Comparison of ENCODE assay signal across 8 cellular contexts in the genomic region with DNA sequence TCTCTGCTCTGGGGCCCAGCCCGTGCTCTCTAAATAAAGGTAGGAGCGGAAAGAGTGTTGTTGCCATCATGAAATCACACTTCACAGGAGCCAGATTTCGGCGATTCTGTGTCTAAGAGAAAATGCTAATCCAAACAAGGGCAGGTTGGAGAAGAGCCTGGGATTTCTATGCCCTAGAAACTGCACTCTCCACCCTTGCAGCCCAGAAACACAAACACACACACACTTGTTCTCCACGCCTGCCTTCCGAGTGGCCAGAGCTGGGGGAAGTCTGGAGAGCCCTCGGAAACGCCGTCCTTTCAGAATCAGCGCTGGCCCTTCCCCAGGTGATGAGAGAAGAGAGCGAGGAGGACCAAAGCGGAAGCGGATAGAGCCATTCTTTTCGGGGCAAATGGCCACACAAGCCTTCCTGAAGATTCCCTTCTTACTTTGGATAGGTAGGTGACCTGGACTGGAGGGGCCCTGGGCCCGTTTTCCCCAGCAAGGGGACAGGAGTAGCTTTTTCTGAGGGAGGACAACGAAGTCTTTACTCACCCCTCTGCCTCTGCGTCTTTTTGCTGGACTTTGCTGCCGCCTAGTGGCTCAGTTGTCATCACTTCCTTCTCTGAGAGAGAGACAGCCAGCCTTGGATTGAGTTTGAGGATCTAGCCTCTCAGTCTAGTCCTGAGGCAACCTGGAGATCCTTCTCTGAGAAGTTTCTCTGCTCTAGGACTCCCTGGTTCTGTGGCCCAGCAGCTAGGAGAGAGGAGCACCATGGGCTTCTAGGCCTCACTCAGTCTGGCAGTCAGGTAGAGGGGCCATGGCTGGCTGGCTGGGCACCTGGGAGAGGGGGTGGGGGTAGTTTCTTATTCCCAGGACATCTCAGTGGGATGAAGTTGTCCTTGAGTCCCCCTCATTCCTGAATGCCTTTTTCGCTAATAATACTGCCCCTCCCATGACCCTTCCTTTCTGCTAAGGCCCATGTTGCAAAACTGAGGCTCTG.
DNase-seq lines count a peak whose midpoint lies in the region; ATAC-seq and TF ChIP-seq lines count a peak whose summit lies in the region.

No MANE protein-coding gene starts in this region.

- peak; percentile 95 for TF ChIP-seq CTCF in choroid plexus epithelial cell (conservative IDR thresholded peaks at IDR 0.05; ENCODE audit: low read depth, low read length)

- ATAC-seq in HG03097 (IDR thresholded peaks at IDR 0.05; ENCODE audit: low FRiP score, unreplicated experiment) (peak; percentile 67), HG02884 (IDR thresholded peaks at IDR 0.05; ENCODE audit: unreplicated experiment) (no peak)

- peak overlapping the region; percentile 64 for H3K4me3 ChIP-seq in choroid plexus epithelial cell (ENCODE audit: low read depth, low read length)

- DNase-seq in GF-D8 (lab: John Stamatoyannopoulos, UW) (peak; percentile 35), NCI-H345 (lab: John Stamatoyannopoulos, UW) (peak; percentile 82), choroid plexus epithelial cell (ENCODE audit: low read depth) (peak; percentile 88), kidney tubule cell (ENCODE audit: low spot score) (peak; percentile 84)
- peak; percentile 77 to 83 for DNase-seq in activated CD4-positive, alpha-beta T cell treated with anti-CD3 and anti-CD28 coated beads for 24 hours (ENCODE audit: low read depth in 2 of 2)
- peak; percentile 49 to 74 for DNase-seq in stimulated activated CD4-positive, alpha-beta T cell treated with anti-CD3 and anti-CD28 coated beads, Interleukin-1b, Interleukin-23, amount 100 ng/mL, for 1 hour (ENCODE audit: low read depth in 2 of 2)

Comparison
In these comparisons a context has a peak if more than half of its experiments do, and no peak if none do; other contexts are left out.
1. DNase-seq: peak in every context shown above with its lines; median percentile 88 in choroid plexus epithelial cell; 84 in kidney tubule cell; 82 in NCI-H345; 80 in activated CD4-positive, alpha-beta T cell treated with anti-CD3 and anti-CD28 coated beads for 24 hours; 62 in stimulated activated CD4-positive, alpha-beta T cell treated with anti-CD3 and anti-CD28 coated beads, Interleukin-1b, Interleukin-23, amount 100 ng/mL, for 1 hour; 35 in GF-D8.